Comparison of ENCODE assay signal across 8 cellular contexts in genomic region chr7:103296901-103297836, GRCh38. TPM values are rescaled to one million over a fixed set of nuclear protein-coding genes. Genes with fewer than 3 reads are reported as not detected.
DNase-seq lines count a peak whose midpoint lies in the region; ATAC-seq, FAIRE-seq and TF ChIP-seq lines count a peak whose summit lies in the region.

PMPCB (plus strand) TSS chr7:103297435; CDS start chr7:103297460, 25 bp downstream.

- peak; percentile 88 for TF ChIP-seq CTCF in WI38 (IDR thresholded peaks at IDR 0.05; ENCODE audit: low read depth, low read length)
- TF ChIP-seq CTCF in bronchial epithelial cell (IDR thresholded peaks at IDR 0.05; ENCODE audit: insufficient read depth, low read length, severe bottlenecking), result peak; percentile 94
- TF ChIP-seq CTCF in smooth muscle cell (IDR thresholded peaks at IDR 0.05; ENCODE audit: borderline replicate concordance, insufficient read depth, poor library complexity, severe bottlenecking), result peak; percentile 85

- ATAC-seq in GM18907 (IDR thresholded peaks at IDR 0.05; ENCODE audit: unreplicated experiment) (peak; percentile 96), HG03159 (IDR thresholded peaks at IDR 0.05; ENCODE audit: unreplicated experiment) (peak; percentile 91)

- no peaks in the 10 kb centered on the region for H3K9me3 ChIP-seq in smooth muscle cell (replicated peaks; ENCODE audit: low read depth)

- H3F3A ChIP-seq in smooth muscle cell (ENCODE audit: low read depth), result no peaks in the 10 kb centered on the region

- peak within 1 kb of the TSS; percentile 64 for H3K4me3 ChIP-seq in WI38 (ENCODE audit: low read depth, low read length)
- peak within 1 kb of the TSS; percentile 97 for H3K4me3 ChIP-seq in bronchial epithelial cell (ENCODE audit: low read depth, low read length)
- H3K4me3 ChIP-seq in smooth muscle cell, result peak within 1 kb of the TSS; percentile 72

- peaks cover 14% of the 10 kb centered on the region for H3K4me1 ChIP-seq in smooth muscle cell (ENCODE audit: low read depth)

- H4K20me1 ChIP-seq in smooth muscle cell (ENCODE audit: low read depth), result peaks cover 3% of the 10 kb centered on the region

- peak within 1 kb of the TSS; percentile 98 for H3K4me2 ChIP-seq in smooth muscle cell

- H3K9ac ChIP-seq in smooth muscle cell (ENCODE audit: low read depth), result peak within 1 kb of the TSS; percentile 85

- H3K79me2 ChIP-seq in smooth muscle cell (ENCODE audit: low read depth), result peaks cover 30% of the 10 kb centered on the region

- H3K36me3 ChIP-seq in bronchial epithelial cell (ENCODE audit: control insufficient read depth, insufficient read depth, low read length) (peaks cover 3% of the 10 kb centered on the region), smooth muscle cell (ENCODE audit: low read depth) (peaks cover 14% of the 10 kb centered on the region)

- peak within 1 kb of the TSS; percentile 73 for H2AFZ ChIP-seq in smooth muscle cell (ENCODE audit: low read depth)

- H3K27me3 ChIP-seq in bronchial epithelial cell (ENCODE audit: control insufficient read depth, insufficient read depth, low read length) (no peaks in the 10 kb centered on the region), smooth muscle cell (ENCODE audit: low read depth) (no peaks in the 10 kb centered on the region)

- FAIRE-seq in bronchial epithelial cell (lab: Jason Lieb, UNC), result peak; percentile 87

- DNase-seq in AG08396 (ENCODE audit: low spot score) (peak; percentile 93), NCI-H2227 (lab: John Stamatoyannopoulos, UW; ENCODE audit: unreplicated experiment) (peak; percentile 97), bronchial epithelial cell (ENCODE audit: low read depth) (peak; percentile 80), iPS-NIHi11 (ENCODE audit: low spot score) (peak; percentile 93), smooth muscle cell (lab: John Stamatoyannopoulos, UW; ENCODE audit: unreplicated experiment) (peak; percentile 82)

- WGBS in smooth muscle cell (ENCODE audit: low lambda C conversion rate), result 4% methylated on average over 50 of the region's 52 CpGs

- peak within 1 kb of the TSS; percentile 69 for H3K27ac ChIP-seq in smooth muscle cell (ENCODE audit: low read depth)

RNA-seq across cellular contexts. Expression of gene PMPCB, which starts in this region (rescaled TPM):
- 31.2 and 48.7 TPM in 2 replicates for total RNA-seq in bronchial epithelial cell
- total RNA-seq in smooth muscle cell, result 53.2 and 60.2 TPM in 2 replicates
- polyA plus RNA-seq in smooth muscle cell, result 42.9 and 46.1 TPM in 2 replicates

Comparison
In these comparisons a context has a peak if more than half of its experiments do, and no peak if none do; other contexts are left out.
1. Peak in every context shown above with its lines: DNase-seq, ATAC-seq, H3K4me3 ChIP-seq and H3K27ac ChIP-seq.